In genomic region chr14:71167325-71167950, GRCh38 we compare ENCODE assay signal across 6 cellular contexts.
DNase-seq lines count a peak whose midpoint lies in the region; ATAC-seq and TF ChIP-seq lines count a peak whose summit lies in the region.
"Not testable (repeated sequence)": the region's sequence is repeated elsewhere in the genome, so short reads cannot be mapped to it uniquely, and the experiment has no call there.

No MANE protein-coding gene starts in this region.

- H3K4me1 Mint-ChIP-seq in activated T-helper 17 cell treated with anti-CD3 and anti-CD28 coated beads, Interleukin-2, amount 50 U/mL, for 72 hours: not testable (repeated sequence)
- peaks cover 11 to 19% of the 10 kb centered on the region in 2 donors for H3K4me1 Mint-ChIP-seq in effector memory CD8-positive, alpha-beta T cell (ENCODE audit: low read depth in 2 of 2)

- H3K9me3 ChIP-seq in DND-41 (ENCODE audit: insufficient read depth, low read length, severe bottlenecking); Loucy (ENCODE audit: insufficient read depth, low read depth, low read length); spleen: not testable (repeated sequence)

- H3K4me3 ChIP-seq in DND-41 (ENCODE audit: low read depth in 1 of 2, low read length in 2 of 2); spleen: not testable (repeated sequence)
- peak overlapping the region; percentile 78 for H3K4me3 ChIP-seq in Loucy (ENCODE audit: low read length, poor library complexity, severe bottlenecking)

- not testable (repeated sequence) for H3F3A ChIP-seq in Loucy (ENCODE audit: low read depth)

- H3K27ac ChIP-seq in DND-41 (ENCODE audit: low read length); spleen: not testable (repeated sequence)
- peak overlapping the region; percentile 92 for H3K27ac ChIP-seq in VCaP

- not testable (repeated sequence) for TF ChIP-seq CTCF in DND-41 (IDR thresholded peaks at IDR 0.05; ENCODE audit: borderline replicate concordance, extremely low read depth, low read length, poor library complexity, severe bottlenecking); Loucy (conservative IDR thresholded peaks at IDR 0.05; ENCODE audit: low read length); VCaP (conservative IDR thresholded peaks at IDR 0.05); spleen (IDR thresholded peaks at IDR 0.05 in 8 of 11, conservative IDR thresholded peaks at IDR 0.05 in 3 of 11)

- H3K27me3 ChIP-seq in DND-41 (ENCODE audit: insufficient read depth, low read length, poor library complexity); Loucy (ENCODE audit: insufficient read depth, low read length, poor library complexity, severe bottlenecking); spleen (replicated peaks in 1 of 7): not testable (repeated sequence)

- peak overlapping the region; percentile 78 for H3K4me3 Mint-ChIP-seq in activated T-helper 17 cell treated with anti-CD3 and anti-CD28 coated beads, Interleukin-2, amount 50 U/mL, for 72 hours
- H3K4me3 Mint-ChIP-seq in effector memory CD8-positive, alpha-beta T cell: peak overlapping the region; percentile 82 to 89

- TF ChIP-seq POLR2A in spleen (IDR thresholded peaks at IDR 0.05): not testable (repeated sequence)

- H2AFZ ChIP-seq in DND-41 (ENCODE audit: low read depth, low read length); Loucy (ENCODE audit: low read length): not testable (repeated sequence)

- ATAC-seq in DND-41 (ENCODE audit: insufficient read depth, low read depth); activated T-helper 17 cell treated with anti-CD3 and anti-CD28 coated beads, Interleukin-2, amount 50 U/mL, for 72 hours (replicated peaks); effector memory CD8-positive, alpha-beta T cell (replicated peaks): not testable (repeated sequence)

- DNase-seq in DND-41; effector memory CD8-positive, alpha-beta T cell: not testable (repeated sequence)
- peak; percentile 69 for DNase-seq in spleen

- not testable (repeated sequence) for H3K9me3 Mint-ChIP-seq in activated T-helper 17 cell treated with anti-CD3 and anti-CD28 coated beads, Interleukin-2, amount 50 U/mL, for 72 hours; effector memory CD8-positive, alpha-beta T cell

- H4K20me1 ChIP-seq in DND-41 (ENCODE audit: insufficient read depth, low read length); Loucy (ENCODE audit: insufficient read depth, low read length, poor library complexity, severe bottlenecking): not testable (repeated sequence)

- 94 to 98% (median 96%) methylated on average over 29 to 48 of the region's 48 CpGs for WGBS in spleen, 5 donors

- not testable (repeated sequence) for H3K36me3 Mint-ChIP-seq in activated T-helper 17 cell treated with anti-CD3 and anti-CD28 coated beads, Interleukin-2, amount 50 U/mL, for 72 hours (ENCODE audit: low read depth); effector memory CD8-positive, alpha-beta T cell (ENCODE audit: insufficient read depth)

- not testable (repeated sequence) for H3K79me2 ChIP-seq in DND-41 (ENCODE audit: insufficient read depth, low read length)
- H3K79me2 ChIP-seq in Loucy (ENCODE audit: insufficient read depth, low read length): peaks cover 46% of the 10 kb centered on the region

- H3K4me2 ChIP-seq in DND-41 (ENCODE audit: insufficient read depth, low read length) (peak overlapping the region; percentile 75; the same call in 1 of the 2 replicates), Loucy (ENCODE audit: low read depth, low read length, poor library complexity, severe bottlenecking) (peak overlapping the region; percentile 74)

- peaks cover 14% of the 10 kb centered on the region for H3K27me3 Mint-ChIP-seq in activated T-helper 17 cell treated with anti-CD3 and anti-CD28 coated beads, Interleukin-2, amount 50 U/mL, for 72 hours
- H3K27me3 Mint-ChIP-seq in effector memory CD8-positive, alpha-beta T cell: peaks cover 0 to 19% of the 10 kb centered on the region in 2 donors

- not testable (repeated sequence) for H3K9me2 ChIP-seq in Loucy (replicated peaks; ENCODE audit: low read depth, low read length)

- H3K4me1 ChIP-seq in DND-41 (ENCODE audit: insufficient read depth, low read length) (peaks cover 21% of the 10 kb centered on the region), Loucy (ENCODE audit: insufficient read depth, low read length, poor library complexity, severe bottlenecking) (peaks cover 55% of the 10 kb centered on the region), spleen (peaks cover 0 to 32% (median 9%) of the 10 kb centered on the region in 6 donors)

- not testable (repeated sequence) for H3K9ac ChIP-seq in DND-41 (ENCODE audit: low read depth, low read length)
- H3K9ac ChIP-seq in Loucy (ENCODE audit: low read depth, low read length, poor library complexity, severe bottlenecking): peak overlapping the region; percentile 84

- intact Hi-C loops in spleen (cut with DNase I; ENCODE audit: low total_unique reads): not testable (repeated sequence)

- not testable (repeated sequence) for H3K27ac Mint-ChIP-seq in activated T-helper 17 cell treated with anti-CD3 and anti-CD28 coated beads, Interleukin-2, amount 50 U/mL, for 72 hours; effector memory CD8-positive, alpha-beta T cell

- H3K36me3 ChIP-seq in DND-41 (ENCODE audit: insufficient read depth, low read length); Loucy (ENCODE audit: insufficient read depth, low read length); spleen: not testable (repeated sequence)
